Comparison of ENCODE assay signal across 8 cellular contexts in genomic region chr1:228500901-228501871, GRCh38. TPM values are rescaled to one million over a fixed set of nuclear protein-coding genes. Genes with fewer than 3 reads are reported as not detected.
DNase-seq lines count a peak whose midpoint lies in the region; ATAC-seq, FAIRE-seq and TF ChIP-seq lines count a peak whose summit lies in the region.

No MANE protein-coding gene starts in this region.

- no peaks in the 10 kb centered on the region for H4K20me1 ChIP-seq in HCT116 (ENCODE audit: insufficient read depth)

- 8 to 14% methylated on average over 7 to 14 of the region's 23 CpGs for WGBS in gastroesophageal sphincter (ENCODE audit: low coverage in 1 of 2), 2 donors
- 25 to 26% methylated on average over 23 of the region's 23 CpGs for WGBS in pancreas, 2 donors
- 18 to 31% methylated on average over 20 to 23 of the region's 23 CpGs for WGBS in thyroid gland, 2 donors

- CTCF ChIA-PET in HCT116 (lab: Charles Lee), result interaction anchor here (0.6 to 0.7 kb wide), 3 partner anchors 14 to 502 kb away, joined by 3 to 4 read pairs (median 4); partner anchors contain the start of gene RNF187

- H3K4me3 ChIP-seq in HCT116 (replicated peaks in 1 of 2; ENCODE audit: low read depth in 1 of 2, low read length in 2 of 2), result 0 out of 4 replicates have a peak overlapping the region, but pooled peaks of 1 of the 2 experiments have one; percentile 3
- H3K4me3 ChIP-seq in gastroesophageal sphincter, result peak overlapping the region in 1 of 2 donors; percentile 12
- H3K4me3 ChIP-seq in pancreas, result peak overlapping the region in 2 of 4 donors; percentile 24 to 31
- no peak overlapping the region for H3K4me3 ChIP-seq in thyroid gland (replicated peaks in 1 of 3)

- H2AFZ ChIP-seq in HCT116 (ENCODE audit: low read depth, low read length, poor library complexity, severe bottlenecking), result no peak overlapping the region

- no TSS peak for BruUV-seq in HCT116 (replicated peaks; lab: Mats Ljungman, UMichigan)

- H3K36me3 ChIP-seq in HCT116 (ENCODE audit: control insufficient read depth in 1 of 2, insufficient read depth in 2 of 2, low read length in 2 of 2) (no peaks in the 10 kb centered on the region), gastroesophageal sphincter (peaks cover 0 to 14% of the 10 kb centered on the region in 2 donors), pancreas (no peaks in the 10 kb centered on the region), thyroid gland (no peaks in the 10 kb centered on the region)

- RAD21 ChIA-PET in HCT116 (lab: Charles Lee; ENCODE audit: low non-redundant PET in 1 of 2, low total read pairs in 2 of 2, uncharacterized antibody in 2 of 2, unreplicated experiment in 2 of 2), result no interaction called here

- H3K27ac ChIP-seq in HCT116 (ENCODE audit: low read depth, low read length) (no peak overlapping the region), gastroesophageal sphincter (no peak overlapping the region), pancreas (no peak overlapping the region), thyroid gland (no peak overlapping the region)

- peaks cover 3 to 11% of the 10 kb centered on the region in 2 experiments; a peak in 2 of 4 replicates for H3K4me1 ChIP-seq in HCT116 (ENCODE audit: control insufficient read depth in 1 of 2, insufficient read depth in 2 of 2, low read length in 2 of 2)
- H3K4me1 ChIP-seq in gastroesophageal sphincter, result peaks cover 0 to 11% (median 0%) of the 10 kb centered on the region in 3 donors
- peaks cover 0 to 4% (median 0%) of the 10 kb centered on the region in 3 donors for H3K4me1 ChIP-seq in pancreas
- H3K4me1 ChIP-seq in thyroid gland, result peaks cover 0 to 9% of the 10 kb centered on the region in 2 donors

- TF ChIP-seq EP300 in gastroesophageal sphincter (IDR thresholded peaks at IDR 0.05), result no peak

- TF ChIP-seq POLR2A in HCT116 (IDR thresholded peaks at IDR 0.05; ENCODE audit: borderline replicate concordance, extremely low read depth, insufficient read depth, insufficient read length) (no peak), gastroesophageal sphincter (IDR thresholded peaks at IDR 0.05) (no peak), thyroid gland (IDR thresholded peaks at IDR 0.05) (no peak)

- H3K9ac ChIP-seq in HCT116 (ENCODE audit: low read length), result no peak overlapping the region

- no peaks in the 10 kb centered on the region for H3K9me3 ChIP-seq in HCT116 (ENCODE audit: control insufficient read depth in 1 of 2, insufficient read depth in 1 of 2, low read depth in 1 of 2, low read length in 2 of 2)
- H3K9me3 ChIP-seq in gastroesophageal sphincter, result no peaks in the 10 kb centered on the region
- no peaks in the 10 kb centered on the region for H3K9me3 ChIP-seq in pancreas
- no peaks in the 10 kb centered on the region for H3K9me3 ChIP-seq in thyroid gland

- no peaks in the 10 kb centered on the region for H3K9me2 ChIP-seq in HCT116 (ENCODE audit: insufficient read depth)

- peak overlapping the region; percentile 33 for H3K4me2 ChIP-seq in HCT116 (ENCODE audit: low read length)

- TF ChIP-seq CTCF in HCT116 (IDR thresholded peaks at IDR 0.05 in 2 of 3, conservative IDR thresholded peaks at IDR 0.05 in 1 of 3; ENCODE audit: borderline replicate concordance in 1 of 3, insufficient read depth in 1 of 3, low read depth in 2 of 3, low read length in 2 of 3) (peak; percentile 64 to 96 (median 88)), gastroesophageal sphincter (IDR thresholded peaks at IDR 0.05) (peak; percentile 70 to 91 (median 82)), pancreas (IDR thresholded peaks at IDR 0.05) (peak; percentile 78 to 95 (median 90)), thyroid gland (IDR thresholded peaks at IDR 0.05) (peak; percentile 59 to 91 (median 67))

- DNase-seq in GM04504 (ENCODE audit: low read depth), result peak; percentile 60
- peak; percentile 60 for DNase-seq in HCT116 (ENCODE audit: low read depth, low spot score)
- peak; percentile 74 for DNase-seq in M059J (ENCODE audit: low read depth)
- peak; percentile 69 for DNase-seq in SIG-M5 (lab: John Stamatoyannopoulos, UW)
- peak; percentile 95 for DNase-seq in activated effector memory CD4-positive, alpha-beta T cell treated with anti-CD3 and anti-CD28 coated beads, Interleukin-2, amount 50 U/mL, for 16 hours
- DNase-seq in pancreas, result peak; percentile 67 to 87 (median 81)
- DNase-seq in thyroid gland, result peak; percentile 72 to 79

- peak; percentile 79 for TF ChIP-seq RAD21 in HCT116 (IDR thresholded peaks at IDR 0.05; ENCODE audit: low read depth)

- FAIRE-seq in pancreas (lab: Jason Lieb, UNC), result no peak

- POLR2A ChIA-PET in HCT116 (lab: Charles Lee), result interaction anchor here (1.5 kb wide), 1 partner anchor 15 kb away, joined by 3 read pairs; no protein-coding TSS in a partner anchor

- no peaks in the 10 kb centered on the region for H3K79me2 ChIP-seq in HCT116 (ENCODE audit: insufficient read depth, low read length)

- intact Hi-C loops in HCT116 (cut with micrococcal nuclease), result no loop called here
- intact Hi-C loops in pancreas (cut with DNase I), result no loop called here
- intact Hi-C loops in thyroid gland (cut with DNase I), result no loop called here

- peak; percentile 97 for ATAC-seq in HCT116
- ATAC-seq in gastroesophageal sphincter, result peak; percentile 89
- peak; percentile 95 to 100 (median 98) for ATAC-seq in pancreas

- H3K27me3 ChIP-seq in HCT116 (ENCODE audit: insufficient read depth, low read length) (no peaks in the 10 kb centered on the region), gastroesophageal sphincter (peaks cover 19% of the 10 kb centered on the region), pancreas (no peaks in the 10 kb centered on the region), thyroid gland (no peaks in the 10 kb centered on the region)

TF ChIP-seq in HCT116, 20 proteins besides CTCF, POLR2A, EP300 and RAD21:
- TF ChIP-seq MAX (IDR thresholded peaks at IDR 0.05), result peak; percentile 58
- no peak for TF ChIP-seq ZNF274 (IDR thresholded peaks at IDR 0.05; ENCODE audit: low read depth, low read length)
- TF ChIP-seq YY1 (IDR thresholded peaks at IDR 0.05; ENCODE audit: extremely low read depth, insufficient replicate concordance, low read depth, low read length), result peak; percentile 60
- no peak for TF ChIP-seq SP1 (IDR thresholded peaks at IDR 0.05; ENCODE audit: low read depth)
- peak; percentile 37 for TF ChIP-seq POLR2AphosphoS5 (IDR thresholded peaks at IDR 0.05; ENCODE audit: low read depth, low read length)

RNA-seq across cellular contexts. Expression of gene RNF187, which starts 14.0 kb away (rescaled TPM):
- total RNA-seq in HCT116 (2021; ENCODE audit: unreplicated experiment) (137 TPM), gastroesophageal sphincter (10 to 100 TPM; 33.9 to 80.6 (median 52.4) TPM), pancreas (10 to 100 TPM; 50.7 to 60.2 (median 54.1) TPM), thyroid gland (100 to 1,000 TPM in 2 of 4 donors, 10 to 100 TPM in 2; 34.8 to 204 (median 98.4) TPM)
- 113 and 142 TPM in 2 replicates for polyA plus RNA-seq in HCT116 (2012)
- 38.4 and 49.7 TPM in 2 replicates for total RNA-seq in M059J (2014; rRNA removed; shearing (Covaris generic))
- polyA plus RNA-seq in pancreas, result 10 to 100 TPM; 16.0 to 23.2 TPM
